Comparison of ENCODE assay signal across 10 cellular contexts in genomic region chr22:39662677-39663034, GRCh38.
DNase-seq lines count a peak whose midpoint lies in the region; ATAC-seq and TF ChIP-seq lines count a peak whose summit lies in the region.
"Had no signal": no experiment of that assay in that cellular context is flagged by ENCODE, and none has a peak within 500 bp of the region (broad histone marks: within the 10 kb centered on the region; RNA-seq: fewer than 3 reads in every experiment).

No MANE protein-coding gene starts in this region.

- ATAC-seq in stimulated activated naive CD8-positive, alpha-beta T cell treated with anti-CD3 and anti-CD28 coated beads, Interleukin-15, amount 100 ng/mL, for 72 hours = peak; percentile 9
- ATAC-seq in upper lobe of right lung = no peak

- H3K4me1 Mint-ChIP-seq in activated naive CD4-positive, alpha-beta T cell treated with anti-CD3 and anti-CD28 coated beads for 36 hours (ENCODE audit: low read depth) = peaks cover 36% of the 10 kb centered on the region
- peaks cover 40% of the 10 kb centered on the region for H3K4me1 Mint-ChIP-seq in activated CD4-positive, alpha-beta memory T cell treated with anti-CD3 and anti-CD28 coated beads for 36 hours (ENCODE audit: low read depth)
- H3K4me1 Mint-ChIP-seq in stimulated activated naive CD8-positive, alpha-beta T cell treated with anti-CD3 and anti-CD28 coated beads, Interleukin-15, amount 100 ng/mL, for 72 hours = peaks cover 54% of the 10 kb centered on the region
- H3K4me1 Mint-ChIP-seq: nephron had no signal

- WGBS in sigmoid colon, 2 donors = 18 to 21% methylated on average over 26 of the region's 26 CpGs

- no peaks in the 10 kb centered on the region for H3K36me3 Mint-ChIP-seq in activated naive CD4-positive, alpha-beta T cell treated with anti-CD3 and anti-CD28 coated beads for 36 hours (ENCODE audit: low read depth)
- no peaks in the 10 kb centered on the region for H3K36me3 Mint-ChIP-seq in activated CD4-positive, alpha-beta memory T cell treated with anti-CD3 and anti-CD28 coated beads for 36 hours

- intact Hi-C loops in activated naive CD4-positive, alpha-beta T cell treated with anti-CD3 and anti-CD28 coated beads for 36 hours (cut with micrococcal nuclease) = no loop called here
- intact Hi-C loops in activated CD4-positive, alpha-beta memory T cell treated with anti-CD3 and anti-CD28 coated beads for 36 hours (cut with micrococcal nuclease) = no loop called here
- intact Hi-C loops in sigmoid colon (cut with DNase I) (no loop called here), upper lobe of right lung (cut with DNase I) (no loop called here)

- CTCF ChIA-PET in activated naive CD4-positive, alpha-beta T cell treated with anti-CD3 and anti-CD28 coated beads for 36 hours (lab: Charles Lee) = no interaction called here
- CTCF ChIA-PET in activated CD4-positive, alpha-beta memory T cell treated with anti-CD3 and anti-CD28 coated beads for 36 hours (lab: Charles Lee) = no interaction called here

- H3K4me1 ChIP-seq in iPS-18a (ENCODE audit: control insufficient read depth, low read depth, low read length) (peaks cover 6% of the 10 kb centered on the region), sigmoid colon (peaks cover 0 to 20% (median 13%) of the 10 kb centered on the region in 4 donors), upper lobe of right lung (peaks cover 3% of the 10 kb centered on the region)

- H3K27ac ChIP-seq in iPS-18a (ENCODE audit: low read length) (no peak overlapping the region), sigmoid colon (no peak overlapping the region), upper lobe of right lung (no peak overlapping the region)

- POLR2A ChIA-PET in activated CD4-positive, alpha-beta memory T cell treated with anti-CD3 and anti-CD28 coated beads for 36 hours (lab: Charles Lee) = no interaction called here

- H3K4me3 ChIP-seq in iPS-18a (ENCODE audit: low read length) (peak overlapping the region; percentile 66), sigmoid colon (no peak overlapping the region), upper lobe of right lung (no peak overlapping the region)

- TF ChIP-seq CTCF in sigmoid colon (IDR thresholded peaks at IDR 0.05) (no peak), upper lobe of right lung (IDR thresholded peaks at IDR 0.05) (no peak)

- H3K9ac ChIP-seq in iPS-18a (ENCODE audit: low read length) = no peak overlapping the region

- H3K27me3 ChIP-seq in iPS-18a (ENCODE audit: control insufficient read depth, insufficient read depth, low read length) = peaks cover 38% of the 10 kb centered on the region
- peaks cover 33 to 91% (median 78%) of the 10 kb centered on the region in 3 donors for H3K27me3 ChIP-seq in sigmoid colon
- H3K27me3 ChIP-seq in upper lobe of right lung = peaks cover 61% of the 10 kb centered on the region

- H3K9me3 ChIP-seq in iPS-18a (ENCODE audit: control insufficient read depth, low read depth, low read length) = no peaks in the 10 kb centered on the region
- H3K9me3 ChIP-seq in sigmoid colon = no peaks in the 10 kb centered on the region
- no peaks in the 10 kb centered on the region for H3K9me3 ChIP-seq in upper lobe of right lung

- no peak for TF ChIP-seq EP300 in sigmoid colon (IDR thresholded peaks at IDR 0.05)

- peak overlapping the region; percentile 71 for H3K4me3 Mint-ChIP-seq in activated naive CD4-positive, alpha-beta T cell treated with anti-CD3 and anti-CD28 coated beads for 36 hours
- peak overlapping the region; percentile 15 for H3K4me3 Mint-ChIP-seq in activated CD4-positive, alpha-beta memory T cell treated with anti-CD3 and anti-CD28 coated beads for 36 hours
- peak overlapping the region; percentile 36 to 85 for H3K4me3 Mint-ChIP-seq in stimulated activated naive CD8-positive, alpha-beta T cell treated with anti-CD3 and anti-CD28 coated beads, Interleukin-15, amount 100 ng/mL, for 72 hours

- H3K9me3 Mint-ChIP-seq in activated naive CD4-positive, alpha-beta T cell treated with anti-CD3 and anti-CD28 coated beads for 36 hours = no peaks in the 10 kb centered on the region
- H3K9me3 Mint-ChIP-seq in activated CD4-positive, alpha-beta memory T cell treated with anti-CD3 and anti-CD28 coated beads for 36 hours = no peaks in the 10 kb centered on the region
- no peaks in the 10 kb centered on the region for H3K9me3 Mint-ChIP-seq in stimulated activated naive CD8-positive, alpha-beta T cell treated with anti-CD3 and anti-CD28 coated beads, Interleukin-15, amount 100 ng/mL, for 72 hours
- H3K9me3 Mint-ChIP-seq: nephron had no signal

- no peaks in the 10 kb centered on the region for H3K36me3 ChIP-seq in iPS-18a (ENCODE audit: control insufficient read depth, low read depth, low read length)
- H3K36me3 ChIP-seq in sigmoid colon = no peaks in the 10 kb centered on the region
- H3K36me3 ChIP-seq in upper lobe of right lung = no peaks in the 10 kb centered on the region

- DNase-seq in activated naive CD4-positive, alpha-beta T cell treated with anti-CD3 and anti-CD28 coated beads for 36 hours = no peak
- DNase-seq in activated naive CD4-positive, alpha-beta T cell (lab: John Stamatoyannopoulos, UW) = no peak
- no peak for DNase-seq in activated CD4-positive, alpha-beta memory T cell treated with anti-CD3 and anti-CD28 coated beads for 36 hours
- no peak for DNase-seq in stimulated activated naive CD8-positive, alpha-beta T cell treated with anti-CD3 and anti-CD28 coated beads, Interleukin-15, amount 100 ng/mL, for 72 hours
- DNase-seq in NCI-H748 treated with DMSO at 0.1 percent for 48 hours (lab: John Stamatoyannopoulos, UW) (no peak), sigmoid colon (no peak), upper lobe of right lung (no peak)
- DNase-seq: GDM1 had no signal

- no peaks in the 10 kb centered on the region for H3K27me3 Mint-ChIP-seq in activated naive CD4-positive, alpha-beta T cell treated with anti-CD3 and anti-CD28 coated beads for 36 hours (ENCODE audit: low read depth)
- H3K27me3 Mint-ChIP-seq in activated CD4-positive, alpha-beta memory T cell treated with anti-CD3 and anti-CD28 coated beads for 36 hours = no peaks in the 10 kb centered on the region
- peaks cover 30% of the 10 kb centered on the region for H3K27me3 Mint-ChIP-seq in stimulated activated naive CD8-positive, alpha-beta T cell treated with anti-CD3 and anti-CD28 coated beads, Interleukin-15, amount 100 ng/mL, for 72 hours

- no peak for TF ChIP-seq POLR2A in sigmoid colon (IDR thresholded peaks at IDR 0.05)

- no peak overlapping the region for H3K27ac Mint-ChIP-seq in activated naive CD4-positive, alpha-beta T cell treated with anti-CD3 and anti-CD28 coated beads for 36 hours
- no peak overlapping the region for H3K27ac Mint-ChIP-seq in activated CD4-positive, alpha-beta memory T cell treated with anti-CD3 and anti-CD28 coated beads for 36 hours
- no peak overlapping the region for H3K27ac Mint-ChIP-seq in stimulated activated naive CD8-positive, alpha-beta T cell treated with anti-CD3 and anti-CD28 coated beads, Interleukin-15, amount 100 ng/mL, for 72 hours
- H3K27ac Mint-ChIP-seq: nephron had no signal

Comparison
In these comparisons a context has a peak if more than half of its experiments do, and no peak if none do; other contexts are left out.
1. H3K4me3 Mint-ChIP-seq: peak in every context shown above with its lines; median percentile 71 in activated naive CD4-positive, alpha-beta T cell treated with anti-CD3 and anti-CD28 coated beads for 36 hours; 60 in stimulated activated naive CD8-positive, alpha-beta T cell treated with anti-CD3 and anti-CD28 coated beads, Interleukin-15, amount 100 ng/mL, for 72 hours; 15 in activated CD4-positive, alpha-beta memory T cell treated with anti-CD3 and anti-CD28 coated beads for 36 hours.